ENCODE assay signal across 11 cellular contexts in genomic region chr7:136869006-136869961, GRCh38. TPM values are rescaled to one million over a fixed set of nuclear protein-coding genes. Genes with fewer than 3 reads are reported as not detected.
DNase-seq lines count a peak whose midpoint lies in the region; ATAC-seq and TF ChIP-seq lines count a peak whose summit lies in the region.
"Had no signal": no experiment of that assay in that cellular context is flagged by ENCODE, and none has a peak within 500 bp of the region (broad histone marks: within the 10 kb centered on the region; RNA-seq: fewer than 3 reads in every experiment).

No MANE protein-coding gene starts in this region.

- intact Hi-C loops in heart right ventricle (cut with DNase I) = loop anchor here in 2 of 10 donors (10.0 kb wide), 2 partner anchors 286 to 834 kb away; no protein-coding TSS in a partner anchor
- intact Hi-C loops in naive thymus-derived CD4-positive, alpha-beta T cell (cut with micrococcal nuclease) = no loop called here

- H3K27me3 ChIP-seq in heart right ventricle = peaks cover 0 to 41% (median 26%) of the 10 kb centered on the region in 7 donors
- H3K27me3 ChIP-seq in naive thymus-derived CD4-positive, alpha-beta T cell (ENCODE audit: control insufficient read depth in 2 of 2, insufficient read depth in 2 of 2, low read length in 2 of 2) = no peaks in the 10 kb centered on the region

- H3K4me3 Mint-ChIP-seq in osteocyte (ENCODE audit: unreplicated experiment) = peak overlapping the region; percentile 86
- no peak overlapping the region for H3K4me3 Mint-ChIP-seq in activated naive CD8-positive, alpha-beta T cell treated with anti-CD3 and anti-CD28 coated beads for 36 hours
- no peak overlapping the region for H3K4me3 Mint-ChIP-seq in naive thymus-derived CD4-positive, alpha-beta T cell

- ATAC-seq in heart right ventricle = peak; percentile 34 to 74 (median 53)
- no peak for ATAC-seq in naive thymus-derived CD4-positive, alpha-beta T cell

- POLR2A ChIA-PET in RWPE1 (lab: Yijun Ruan, JAX; ENCODE audit: low non-redundant PET) = no interaction called here
- POLR2A ChIA-PET in naive thymus-derived CD4-positive, alpha-beta T cell (lab: Charles Lee) = no interaction called here

- H3K9me3 ChIP-seq in SK-N-MC (ENCODE audit: low read depth, low read length) (no peaks in the 10 kb centered on the region), heart right ventricle (no peaks in the 10 kb centered on the region)
- H3K9me3 ChIP-seq in naive thymus-derived CD4-positive, alpha-beta T cell (ENCODE audit: control insufficient read depth in 2 of 3, low read length in 3 of 3) = peaks cover 0 to 2% (median 0%) of the 10 kb centered on the region in 3 experiments

- H3K4me1 ChIP-seq in heart right ventricle = peaks cover 0 to 46% (median 5%) of the 10 kb centered on the region in 9 donors
- no peaks in the 10 kb centered on the region for H3K4me1 ChIP-seq in naive thymus-derived CD4-positive, alpha-beta T cell (ENCODE audit: control insufficient read depth in 2 of 2, insufficient read depth in 2 of 2, low read length in 2 of 2)

- peaks cover 6% of the 10 kb centered on the region for H3K36me3 Mint-ChIP-seq in osteocyte (ENCODE audit: unreplicated experiment)
- no peaks in the 10 kb centered on the region for H3K36me3 Mint-ChIP-seq in activated naive CD8-positive, alpha-beta T cell treated with anti-CD3 and anti-CD28 coated beads for 36 hours
- peaks cover 0 to 1% (median 0%) of the 10 kb centered on the region in 5 donors for H3K36me3 Mint-ChIP-seq in naive thymus-derived CD4-positive, alpha-beta T cell

- H3K9ac ChIP-seq in SK-N-MC (ENCODE audit: insufficient read length) = peak overlapping the region; percentile 48

- H3K4me3 ChIP-seq in SK-N-MC (peak overlapping the region; percentile 90), heart right ventricle (peak overlapping the region; percentile 47 to 67 (median 57))
- H3K4me3 ChIP-seq in naive thymus-derived CD4-positive, alpha-beta T cell (ENCODE audit: low read length) = no peak overlapping the region

- H3K36me3 ChIP-seq in SK-N-MC (ENCODE audit: insufficient read depth, low read length) (no peaks in the 10 kb centered on the region), heart right ventricle (no peaks in the 10 kb centered on the region)
- H3K36me3 ChIP-seq in naive thymus-derived CD4-positive, alpha-beta T cell (ENCODE audit: control insufficient read depth in 2 of 3, insufficient read depth in 3 of 3, low read length in 3 of 3) = no peaks in the 10 kb centered on the region

- WGBS in heart right ventricle, 2 donors = 1% methylated on average over 65 of the region's 65 CpGs

- no peak overlapping the region for H3K27ac ChIP-seq in SK-N-MC
- peak overlapping the region; percentile 40 to 92 (median 82) for H3K27ac ChIP-seq in heart right ventricle
- H3K27ac ChIP-seq in RWPE1 = no peak overlapping the region
- no peak overlapping the region for H3K27ac ChIP-seq in naive thymus-derived CD4-positive, alpha-beta T cell (ENCODE audit: low read depth, low read length)

- peaks cover 5% of the 10 kb centered on the region for H3K27me3 Mint-ChIP-seq in osteocyte (ENCODE audit: unreplicated experiment)
- H3K27me3 Mint-ChIP-seq in activated naive CD8-positive, alpha-beta T cell treated with anti-CD3 and anti-CD28 coated beads for 36 hours = peaks cover 41% of the 10 kb centered on the region
- peaks cover 32 to 50% (median 38%) of the 10 kb centered on the region in 5 donors for H3K27me3 Mint-ChIP-seq in naive thymus-derived CD4-positive, alpha-beta T cell

- H3K4me1 Mint-ChIP-seq in osteocyte (ENCODE audit: unreplicated experiment) = peaks cover 22% of the 10 kb centered on the region
- H3K4me1 Mint-ChIP-seq in activated naive CD8-positive, alpha-beta T cell treated with anti-CD3 and anti-CD28 coated beads for 36 hours = no peaks in the 10 kb centered on the region
- peaks cover 0 to 2% (median 0%) of the 10 kb centered on the region in 7 donors for H3K4me1 Mint-ChIP-seq in naive thymus-derived CD4-positive, alpha-beta T cell

- DNase-seq in Daoy (ENCODE audit: low read depth) (peak; percentile 12), SK-N-MC (ENCODE audit: low read depth, low spot score) (no peak), heart right ventricle (peak; percentile 5 to 21), osteocyte (ENCODE audit: extremely low spot score, unreplicated experiment) (peak; percentile 84), RWPE1 (ENCODE audit: low spot score) (no peak), activated gamma-delta T cell treated with Interleukin-2 at 50 U/mL for 16 hours (no peak)
- DNase-seq in activated naive CD8-positive, alpha-beta T cell treated with anti-CD3 and anti-CD28 coated beads for 36 hours = no peak
- no peak for DNase-seq in naive thymus-derived CD4-positive, alpha-beta T cell
- DNase-seq: activated CD4-positive, alpha-beta T cell treated with anti-CD3 and anti-CD28 coated beads for 1 hour; GDM1 had no signal

- CTCF ChIA-PET in RWPE1 (lab: Yijun Ruan, JAX) = no interaction called here
- CTCF ChIA-PET in naive thymus-derived CD4-positive, alpha-beta T cell (lab: Charles Lee) = no interaction called here

- TF ChIP-seq CTCF in heart right ventricle (IDR thresholded peaks at IDR 0.05) (no peak), osteocyte (IDR thresholded peaks at IDR 0.05) (no peak), RWPE1 (conservative IDR thresholded peaks at IDR 0.05; ENCODE audit: low read depth) (no peak)

- no peaks in the 10 kb centered on the region for H3K9me3 Mint-ChIP-seq in osteocyte (ENCODE audit: unreplicated experiment)
- H3K9me3 Mint-ChIP-seq in activated naive CD8-positive, alpha-beta T cell treated with anti-CD3 and anti-CD28 coated beads for 36 hours = no peaks in the 10 kb centered on the region
- H3K9me3 Mint-ChIP-seq in naive thymus-derived CD4-positive, alpha-beta T cell = peaks cover 0 to 9% (median 2%) of the 10 kb centered on the region in 11 donors

- peak overlapping the region; percentile 55 for H3K27ac Mint-ChIP-seq in osteocyte (ENCODE audit: unreplicated experiment)
- no peak overlapping the region for H3K27ac Mint-ChIP-seq in activated naive CD8-positive, alpha-beta T cell treated with anti-CD3 and anti-CD28 coated beads for 36 hours
- H3K27ac Mint-ChIP-seq in naive thymus-derived CD4-positive, alpha-beta T cell = no peak overlapping the region

RNA-seq across cellular contexts. Expression of gene CHRM2, which starts 0.8 kb away (rescaled TPM):
- total RNA-seq in Daoy (2014; rRNA removed; shearing (Covaris generic)) = 0.06 and 0.51 TPM in 2 replicates
- total RNA-seq in heart right ventricle (100 to 1,000 TPM in 2 of 10 donors, 10 to 100 TPM in 8; 24.8 to 108 (median 78.0) TPM), osteocyte (27.3 and 30.0 TPM in 2 replicates)
- 10 to 100 TPM; 11.7 to 30.8 TPM for polyA plus RNA-seq in heart right ventricle
- total RNA-seq in activated naive CD8-positive, alpha-beta T cell treated with anti-CD3 and anti-CD28 coated beads for 36 hours = not detected
- not detected for total RNA-seq in naive thymus-derived CD4-positive, alpha-beta T cell
- not detected for polyA plus RNA-seq in naive thymus-derived CD4-positive, alpha-beta T cell
- total RNA-seq: lung microvascular endothelial cell had no signal

Comparison
In these comparisons a context has a peak if more than half of its experiments do, and no peak if none do; other contexts are left out.
1. DNase-seq: peak in Daoy (single experiment), heart right ventricle (2 of 2) and osteocyte (single experiment); none in SK-N-MC (single experiment), RWPE1 (single experiment), activated naive CD8-positive, alpha-beta T cell treated with anti-CD3 and anti-CD28 coated beads for 36 hours (single experiment), naive thymus-derived CD4-positive, alpha-beta T cell (0 of 9) and activated gamma-delta T cell treated with Interleukin-2 at 50 U/mL for 16 hours (single experiment).
2. H3K27ac ChIP-seq: peak in heart right ventricle (10 of 10); none in SK-N-MC (single experiment), RWPE1 (single experiment) and naive thymus-derived CD4-positive, alpha-beta T cell (single experiment).
3. RNA of gene CHRM2, which starts 0.8 kb away (total RNA-seq): 24.8 to 108 TPM in heart right ventricle and 27.3 to 30.0 TPM in osteocyte; 0.06 to 0.51 TPM in Daoy, not detected in activated naive CD8-positive, alpha-beta T cell treated with anti-CD3 and anti-CD28 coated beads for 36 hours and not detected in naive thymus-derived CD4-positive, alpha-beta T cell; every median in the first group is over 10 times any median in the second.